In the genomic region with DNA sequence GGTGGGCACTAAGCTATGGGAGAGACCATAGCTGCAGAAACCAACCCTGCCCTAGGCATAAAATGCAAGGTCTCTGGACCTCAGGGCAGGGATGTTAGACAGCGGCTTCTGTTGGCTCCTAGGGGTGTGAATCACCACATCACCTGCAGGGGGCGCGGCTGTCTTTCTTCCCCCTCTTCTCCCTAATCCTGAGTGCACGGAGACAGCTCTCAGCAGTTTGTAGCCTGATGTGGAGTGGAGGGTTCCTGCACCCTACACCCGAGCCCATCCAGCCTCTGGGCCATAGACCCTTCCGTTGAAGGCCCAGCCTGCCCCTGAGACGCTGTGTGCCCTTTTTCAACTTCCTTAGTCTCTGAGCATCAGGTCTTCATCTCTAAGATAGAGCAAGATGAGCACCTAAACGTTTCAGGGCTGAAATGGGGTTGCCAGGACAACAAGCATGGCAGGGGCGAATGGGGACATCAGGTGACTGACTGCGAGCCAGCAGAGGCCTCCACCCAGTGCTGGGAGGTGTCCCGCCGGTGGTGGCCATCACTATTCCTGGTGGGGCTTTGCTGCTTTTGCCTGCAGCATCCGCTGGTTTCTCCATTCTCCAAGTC, we compare ENCODE assay signal across 8 cellular contexts. TPM values are rescaled to one million over a fixed set of nuclear protein-coding genes. Genes with fewer than 3 reads are reported as not detected.
DNase-seq lines count a peak whose midpoint lies in the region; ATAC-seq and TF ChIP-seq lines count a peak whose summit lies in the region.

No MANE protein-coding gene starts in this region.

- H3K36me3 ChIP-seq in sigmoid colon: no peaks in the 10 kb centered on the region

- H3K4me3 ChIP-seq in right cardiac atrium (ENCODE audit: low read length) (no peak overlapping the region), sigmoid colon (no peak overlapping the region)

- H3K4me1 Mint-ChIP-seq in T-helper 17 cell: peaks cover 19% of the 10 kb centered on the region

- H3K4me1 ChIP-seq in right cardiac atrium (ENCODE audit: control insufficient read depth, insufficient read depth, low read length): peaks cover 4% of the 10 kb centered on the region
- peaks cover 0 to 30% (median 23%) of the 10 kb centered on the region in 4 donors for H3K4me1 ChIP-seq in sigmoid colon

- intact Hi-C loops in right cardiac atrium (cut with DNase I): loop anchor here in 2 of 4 donors (2.0 to 5.0 kb wide), 2 partner anchors 146 to 207 kb away; no protein-coding TSS in a partner anchor
- intact Hi-C loops in sigmoid colon (cut with DNase I): loop anchor here (5.0 kb wide), 2 partner anchors 57 to 207 kb away; no protein-coding TSS in a partner anchor

- WGBS in right cardiac atrium: 27% methylated on average over 13 of the region's 13 CpGs
- WGBS in sigmoid colon, 2 donors: 21 to 31% methylated on average over 13 of the region's 13 CpGs

- H3K4me3 Mint-ChIP-seq in T-helper 17 cell: peak overlapping the region; percentile 60

- TF ChIP-seq EP300 in sigmoid colon (IDR thresholded peaks at IDR 0.05): no peak

- H3K27me3 ChIP-seq in right cardiac atrium (ENCODE audit: control insufficient read depth, insufficient read depth): no peaks in the 10 kb centered on the region
- no peaks in the 10 kb centered on the region for H3K27me3 ChIP-seq in sigmoid colon

- H3K27me3 Mint-ChIP-seq in T-helper 17 cell: no peaks in the 10 kb centered on the region

- H3K9me3 ChIP-seq in T-helper 17 cell (ENCODE audit: control insufficient read depth, low read length, poor library complexity, severe bottlenecking) (no peaks in the 10 kb centered on the region), right cardiac atrium (ENCODE audit: control insufficient read depth, low read length) (no peaks in the 10 kb centered on the region), sigmoid colon (no peaks in the 10 kb centered on the region)

- peak; percentile 90 for TF ChIP-seq CTCF in GM10248 (IDR thresholded peaks at IDR 0.05; ENCODE audit: control extremely low read depth, extremely low read depth, low read depth, missing control alignments)
- peak; percentile 81 to 91 (median 86) for TF ChIP-seq CTCF in sigmoid colon (IDR thresholded peaks at IDR 0.05)

- peaks cover 2% of the 10 kb centered on the region for H3K36me3 Mint-ChIP-seq in T-helper 17 cell (ENCODE audit: low read depth)

- no peak overlapping the region for H3K27ac ChIP-seq in right cardiac atrium (ENCODE audit: low read length)
- H3K27ac ChIP-seq in sigmoid colon: no peak overlapping the region

- TF ChIP-seq POLR2A in sigmoid colon (IDR thresholded peaks at IDR 0.05): no peak

- no peak for ATAC-seq in T-helper 17 cell
- peak; percentile 10 to 19 for ATAC-seq in right cardiac atrium
- ATAC-seq in GM21529 (IDR thresholded peaks at IDR 0.05; ENCODE audit: unreplicated experiment): no peak
- ATAC-seq in HG02885 (IDR thresholded peaks at IDR 0.05; ENCODE audit: poor library complexity, unreplicated experiment): no peak

- POLR2A ChIA-PET in GM10248 (lab: Yijun Ruan, JAX): no interaction called here

- peak overlapping the region; percentile 43 for H3K27ac Mint-ChIP-seq in T-helper 17 cell

- peak; percentile 80 for DNase-seq in GM10248 (ENCODE audit: extremely low spot score)
- DNase-seq in NCI-H128 (lab: John Stamatoyannopoulos, UW; ENCODE audit: unreplicated experiment): peak; percentile 40
- DNase-seq in T-helper 17 cell: peak; percentile 72 to 76 (median 74)
- peak in 53 of 56 donors; percentile 28 to 93 (median 59) for DNase-seq in amygdala (lab: John Stamatoyannopoulos, UW)
- peak; percentile 80 to 93 (median 92) for DNase-seq in right cardiac atrium
- DNase-seq in sigmoid colon: peak; percentile 91

- CTCF ChIA-PET in GM10248 (lab: Yijun Ruan, JAX): interaction anchor here (0.9 to 9.1 kb wide), 31 partner anchors 9 to 212 kb away, joined by 3 to 247 read pairs (median 4); a partner anchor contains a TSS

RNA-seq across cellular contexts. Expression of a gene that starts 2.3 kb away (rescaled TPM):
- total RNA-seq in T-helper 17 cell: 10 to 100 TPM; 71.7 to 74.7 TPM
- 10 to 100 TPM; 24.2 to 35.3 (median 28.6) TPM for total RNA-seq in right cardiac atrium
- polyA plus RNA-seq in right cardiac atrium: 23.1 TPM
- 10 to 100 TPM; 22.9 to 33.9 (median 30.2) TPM for total RNA-seq in sigmoid colon
- polyA plus RNA-seq in sigmoid colon: 10 to 100 TPM; 22.8 to 57.0 (median 24.5) TPM

RNA-seq across cellular contexts. Expression of a gene that starts 45.5 kb away (rescaled TPM):
- total RNA-seq in T-helper 17 cell (10 to 100 TPM; 26.0 to 32.7 TPM), right cardiac atrium (10 to 100 TPM in 1 of 4 donors, 1 to 10 TPM in 3; 8.8 to 12.3 (median 9.2) TPM), sigmoid colon (10 to 100 TPM in 1 of 4 donors, 1 to 10 TPM in 3; 4.6 to 12.2 (median 6.6) TPM)
- polyA plus RNA-seq in right cardiac atrium (7.7 TPM), sigmoid colon (1 to 10 TPM; 1.8 to 7.5 (median 2.3) TPM)

Comparison
In these comparisons a context has a peak if more than half of its experiments do, and no peak if none do; other contexts are left out.
1. DNase-seq: peak in every context shown above with its lines; median percentile 92 in right cardiac atrium; 91 in sigmoid colon; 80 in GM10248; 74 in T-helper 17 cell; 59 in amygdala; 40 in NCI-H128.
2. ATAC-seq: peak in right cardiac atrium (2 of 2); none in T-helper 17 cell (single experiment), GM21529 (single experiment) and HG02885 (single experiment).